2 cellular contexts compared by ENCODE assay signal in genomic region chr1:8197493-8198282, GRCh38.
TF ChIP-seq lines count a peak whose summit lies in the region.

No MANE protein-coding gene starts in this region.

TF ChIP-seq in K562, 482 proteins besides CTCF, POLR2A, EP300 and RAD21 (continued from another document and continues in another):
- no peak; the same call in 1 of the 2 replicates for TF ChIP-seq E2F5 (CRISPR knock-in tag; IDR thresholded peaks at IDR 0.05)
- peak; percentile 98 for TF ChIP-seq C11orf30 (IDR thresholded peaks at IDR 0.05; ENCODE audit: low read depth)
- no peak for TF ChIP-seq PHB (CRISPR knock-in tag; IDR thresholded peaks at IDR 0.05)
- TF ChIP-seq PHTF2 (CRISPR knock-in tag; IDR thresholded peaks at IDR 0.05): no peak
- TF ChIP-seq FOSL1 (tag; conservative IDR thresholded peaks at IDR 0.05): peak; percentile 96
- no peak for TF ChIP-seq STAT6 (CRISPR knock-in tag; IDR thresholded peaks at IDR 0.05)
- TF ChIP-seq CEBPG (CRISPR knock-in tag; IDR thresholded peaks at IDR 0.05): peak; percentile 82
- peak; percentile 89 to 95 for TF ChIP-seq CEBPG (tag; conservative IDR thresholded peaks at IDR 0.05 in 1 of 2, IDR thresholded peaks at IDR 0.05 in 1 of 2)
- no peak for TF ChIP-seq ZNF174 (CRISPR knock-in tag; IDR thresholded peaks at IDR 0.05)
- TF ChIP-seq STAT5B (CRISPR knock-in tag; IDR thresholded peaks at IDR 0.05): no peak
- peak; percentile 67 for TF ChIP-seq ETV1 (tag; conservative IDR thresholded peaks at IDR 0.05; ENCODE audit: low read depth)
- no peak; the same call in 1 of the 2 replicates for TF ChIP-seq HMG20A (CRISPR knock-in tag; conservative IDR thresholded peaks at IDR 0.05)
- TF ChIP-seq STAG1 (CRISPR knock-in tag; IDR thresholded peaks at IDR 0.05; ENCODE audit: borderline replicate concordance): no peak
- no peak for TF ChIP-seq ZBTB34 (CRISPR knock-in tag; IDR thresholded peaks at IDR 0.05)
- peak; percentile 94 for TF ChIP-seq NFE2L1 (tag; IDR thresholded peaks at IDR 0.05; ENCODE audit: borderline replicate concordance, low read depth)
- no peak for TF ChIP-seq CREB5 (CRISPR knock-in tag; IDR thresholded peaks at IDR 0.05)
- TF ChIP-seq ZNF444 (CRISPR knock-in tag; IDR thresholded peaks at IDR 0.05): no peak
- TF ChIP-seq POLR2AphosphoS5 (IDR thresholded peaks at IDR 0.05; ENCODE audit: control insufficient read depth, insufficient read depth, low read depth, low read length): peak; percentile 97
- peak; percentile 99 for TF ChIP-seq CBFA2T2 (conservative IDR thresholded peaks at IDR 0.05)
- no peak for TF ChIP-seq SMAD2 (IDR thresholded peaks at IDR 0.05; ENCODE audit: low read depth, low read length)
- TF ChIP-seq TBL1XR1 (IDR thresholded peaks at IDR 0.05; ENCODE audit: low read length in 2 of 2): peak; percentile 57 to 91; a peak in 3 of 4 replicates
- peak; percentile 85 for TF ChIP-seq HBP1 (CRISPR knock-in tag; IDR thresholded peaks at IDR 0.05)
- TF ChIP-seq ZBTB26 (CRISPR knock-in tag; IDR thresholded peaks at IDR 0.05): no peak
- no peak for TF ChIP-seq SNRNP70 (optimal IDR thresholded peaks at IDR 0.05; ENCODE audit: low read depth, low read length)
- TF ChIP-seq IRF2 (CRISPR knock-in tag; IDR thresholded peaks at IDR 0.05): no peak

TF ChIP-seq in HepG2, 621 proteins besides CTCF, POLR2A, EP300 and RAD21 (continued from another document and continues in another):
- TF ChIP-seq ZBTB44 (CRISPR knock-in tag; IDR thresholded peaks at IDR 0.05): no peak
- no peak for TF ChIP-seq MTF1 (CRISPR knock-in tag; IDR thresholded peaks at IDR 0.05)
- TF ChIP-seq KDM4B (CRISPR knock-in tag; IDR thresholded peaks at IDR 0.05): no peak
- no peak for TF ChIP-seq ZC3H4 (CRISPR knock-in tag; IDR thresholded peaks at IDR 0.05; ENCODE audit: borderline replicate concordance)
- TF ChIP-seq, protein P1, sequence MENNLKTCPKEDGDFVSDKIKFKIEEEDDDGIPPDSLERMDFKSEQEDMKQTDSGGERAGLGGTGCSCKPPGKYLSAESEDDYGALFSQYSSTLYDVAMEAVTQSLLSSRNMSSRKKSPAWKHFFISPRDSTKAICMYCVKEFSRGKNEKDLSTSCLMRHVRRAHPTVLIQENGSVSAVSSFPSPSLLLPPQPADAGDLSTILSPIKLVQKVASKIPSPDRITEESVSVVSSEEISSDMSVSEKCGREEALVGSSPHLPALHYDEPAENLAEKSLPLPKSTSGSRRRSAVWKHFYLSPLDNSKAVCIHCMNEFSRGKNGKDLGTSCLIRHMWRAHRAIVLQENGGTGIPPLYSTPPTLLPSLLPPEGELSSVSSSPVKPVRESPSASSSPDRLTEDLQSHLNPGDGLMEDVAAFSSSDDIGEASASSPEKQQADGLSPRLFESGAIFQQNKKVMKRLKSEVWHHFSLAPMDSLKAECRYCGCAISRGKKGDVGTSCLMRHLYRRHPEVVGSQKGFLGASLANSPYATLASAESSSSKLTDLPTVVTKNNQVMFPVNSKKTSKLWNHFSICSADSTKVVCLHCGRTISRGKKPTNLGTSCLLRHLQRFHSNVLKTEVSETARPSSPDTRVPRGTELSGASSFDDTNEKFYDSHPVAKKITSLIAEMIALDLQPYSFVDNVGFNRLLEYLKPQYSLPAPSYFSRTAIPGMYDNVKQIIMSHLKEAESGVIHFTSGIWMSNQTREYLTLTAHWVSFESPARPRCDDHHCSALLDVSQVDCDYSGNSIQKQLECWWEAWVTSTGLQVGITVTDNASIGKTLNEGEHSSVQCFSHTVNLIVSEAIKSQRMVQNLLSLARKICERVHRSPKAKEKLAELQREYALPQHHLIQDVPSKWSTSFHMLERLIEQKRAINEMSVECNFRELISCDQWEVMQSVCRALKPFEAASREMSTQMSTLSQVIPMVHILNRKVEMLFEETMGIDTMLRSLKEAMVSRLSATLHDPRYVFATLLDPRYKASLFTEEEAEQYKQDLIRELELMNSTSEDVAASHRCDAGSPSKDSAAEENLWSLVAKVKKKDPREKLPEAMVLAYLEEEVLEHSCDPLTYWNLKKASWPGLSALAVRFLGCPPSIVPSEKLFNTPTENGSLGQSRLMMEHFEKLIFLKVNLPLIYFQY (CRISPR knock-in tag; IDR thresholded peaks at IDR 0.05; ENCODE audit: borderline replicate concordance): no peak
- TF ChIP-seq AKAP8 (CRISPR knock-in tag; IDR thresholded peaks at IDR 0.05): 0 out of 2 replicates have a peak, but pooled peaks have one; percentile 50
- TF ChIP-seq ZNF484 (CRISPR knock-in tag; IDR thresholded peaks at IDR 0.05; ENCODE audit: borderline replicate concordance, low read depth): no peak
- TF ChIP-seq EHMT2 (IDR thresholded peaks at IDR 0.05; ENCODE audit: borderline replicate concordance, low read depth, low read length): no peak
- TF ChIP-seq ZSCAN25 (CRISPR knock-in tag; IDR thresholded peaks at IDR 0.05): no peak
- TF ChIP-seq NR1H2 (CRISPR knock-in tag; IDR thresholded peaks at IDR 0.05; ENCODE audit: borderline replicate concordance, low read depth): no peak
- TF ChIP-seq ZNF674 (CRISPR knock-in tag; IDR thresholded peaks at IDR 0.05; ENCODE audit: low read depth): no peak
- TF ChIP-seq TBL1XR1 (IDR thresholded peaks at IDR 0.05; ENCODE audit: borderline replicate concordance, low read length, partially characterized antibody): no peak
- TF ChIP-seq KDM2A (CRISPR knock-in tag; IDR thresholded peaks at IDR 0.05; ENCODE audit: borderline replicate concordance, low read depth): peak; percentile 66
- no peak for TF ChIP-seq ZNF180 (CRISPR knock-in tag; IDR thresholded peaks at IDR 0.05; ENCODE audit: borderline replicate concordance, low read depth)
- TF ChIP-seq ZNF160 (CRISPR knock-in tag; IDR thresholded peaks at IDR 0.05): no peak
- no peak for TF ChIP-seq ZBTB3 (CRISPR knock-in tag; IDR thresholded peaks at IDR 0.05; ENCODE audit: borderline replicate concordance, low read depth)
- peak; percentile 64 for TF ChIP-seq SAP130 (CRISPR knock-in tag; IDR thresholded peaks at IDR 0.05; ENCODE audit: low read depth)
- no peak for TF ChIP-seq ZNF510 (CRISPR knock-in tag; IDR thresholded peaks at IDR 0.05; ENCODE audit: low read depth)
- TF ChIP-seq, protein P2, sequence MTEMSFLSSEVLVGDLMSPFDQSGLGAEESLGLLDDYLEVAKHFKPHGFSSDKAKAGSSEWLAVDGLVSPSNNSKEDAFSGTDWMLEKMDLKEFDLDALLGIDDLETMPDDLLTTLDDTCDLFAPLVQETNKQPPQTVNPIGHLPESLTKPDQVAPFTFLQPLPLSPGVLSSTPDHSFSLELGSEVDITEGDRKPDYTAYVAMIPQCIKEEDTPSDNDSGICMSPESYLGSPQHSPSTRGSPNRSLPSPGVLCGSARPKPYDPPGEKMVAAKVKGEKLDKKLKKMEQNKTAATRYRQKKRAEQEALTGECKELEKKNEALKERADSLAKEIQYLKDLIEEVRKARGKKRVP (CRISPR knock-in tag; IDR thresholded peaks at IDR 0.05): peak in 1 of 2 experiments; percentile 94; a peak in 2 of 4 replicates
- no peak for TF ChIP-seq IKZF1 (IDR thresholded peaks at IDR 0.05)
- TF ChIP-seq SIX4 (CRISPR knock-in tag; IDR thresholded peaks at IDR 0.05): 0 out of 2 replicates have a peak, but pooled peaks have one; percentile 51
- no peak for TF ChIP-seq ELF3 (CRISPR knock-in tag; IDR thresholded peaks at IDR 0.05)
- no peak for TF ChIP-seq ZBTB1 (CRISPR knock-in tag; IDR thresholded peaks at IDR 0.05; ENCODE audit: borderline replicate concordance)
- TF ChIP-seq ATF7 (IDR thresholded peaks at IDR 0.05): no peak
- TF ChIP-seq ATF7 (CRISPR knock-in tag; IDR thresholded peaks at IDR 0.05): no peak
- TF ChIP-seq ZNF570 (CRISPR knock-in tag; IDR thresholded peaks at IDR 0.05; ENCODE audit: borderline replicate concordance): no peak
- peak; percentile 84; the same call in 1 of the 2 replicates for TF ChIP-seq ZGPAT (CRISPR knock-in tag; IDR thresholded peaks at IDR 0.05)
- TF ChIP-seq ZKSCAN8 (CRISPR knock-in tag; IDR thresholded peaks at IDR 0.05; ENCODE audit: borderline replicate concordance): no peak
- TF ChIP-seq SALL2 (CRISPR knock-in tag; IDR thresholded peaks at IDR 0.05): peak; percentile 17; the same call in 1 of the 2 replicates
- no peak for TF ChIP-seq ZNF614 (CRISPR knock-in tag; IDR thresholded peaks at IDR 0.05; ENCODE audit: borderline replicate concordance)
- TF ChIP-seq, protein P3, sequence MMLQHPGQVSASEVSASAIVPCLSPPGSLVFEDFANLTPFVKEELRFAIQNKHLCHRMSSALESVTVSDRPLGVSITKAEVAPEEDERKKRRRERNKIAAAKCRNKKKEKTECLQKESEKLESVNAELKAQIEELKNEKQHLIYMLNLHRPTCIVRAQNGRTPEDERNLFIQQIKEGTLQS (CRISPR knock-in tag; IDR thresholded peaks at IDR 0.05): peak; percentile 95
- peak; percentile 73 for TF ChIP-seq TFDP2 (CRISPR knock-in tag; IDR thresholded peaks at IDR 0.05)
- TF ChIP-seq HNRNPLL (IDR thresholded peaks at IDR 0.05; ENCODE audit: low read depth, low read length, poor library complexity, severe bottlenecking): no peak
- peak; percentile 64; the same call in 1 of the 2 replicates for TF ChIP-seq CAMTA2 (CRISPR knock-in tag; IDR thresholded peaks at IDR 0.05; ENCODE audit: borderline replicate concordance)
- peak; percentile 65 for TF ChIP-seq ZMYM3 (CRISPR knock-in tag; IDR thresholded peaks at IDR 0.05)
- peak; percentile 72; the same call in 1 of the 2 replicates for TF ChIP-seq ZNF205 (CRISPR knock-in tag; IDR thresholded peaks at IDR 0.05)
- TF ChIP-seq ZKSCAN5 (CRISPR knock-in tag; IDR thresholded peaks at IDR 0.05): no peak
- TF ChIP-seq ZNF20 (CRISPR knock-in tag; IDR thresholded peaks at IDR 0.05): no peak
- TF ChIP-seq CCDC6 (CRISPR knock-in tag; IDR thresholded peaks at IDR 0.05): peak; percentile 49; the same call in 1 of the 2 replicates
- no peak for TF ChIP-seq PHF5A (CRISPR knock-in tag; IDR thresholded peaks at IDR 0.05; ENCODE audit: low read depth, unreplicated experiment)
- no peak for TF ChIP-seq ZNF30 (CRISPR knock-in tag; IDR thresholded peaks at IDR 0.05)
- TF ChIP-seq THAP8 (CRISPR knock-in tag; IDR thresholded peaks at IDR 0.05; ENCODE audit: borderline replicate concordance): no peak
- no peak for TF ChIP-seq TEAD3 (CRISPR knock-in tag; optimal IDR thresholded peaks at IDR 0.05; ENCODE audit: borderline replicate concordance)
- peak; percentile 86 for TF ChIP-seq ARID5B (CRISPR knock-in tag; IDR thresholded peaks at IDR 0.05)
- no peak for TF ChIP-seq NFYB (CRISPR knock-in tag; IDR thresholded peaks at IDR 0.05)
- TF ChIP-seq ZNF124 (CRISPR knock-in tag; IDR thresholded peaks at IDR 0.05): no peak
- TF ChIP-seq STAG1 (CRISPR knock-in tag; IDR thresholded peaks at IDR 0.05): peak; percentile 24
- no peak for TF ChIP-seq ZNF878 (CRISPR knock-in tag; IDR thresholded peaks at IDR 0.05)
